15 cellular contexts compared by ENCODE assay signal in genomic region chr12:68495666-68496065, GRCh38.
DNase-seq lines count a peak whose midpoint lies in the region; ATAC-seq, FAIRE-seq and TF ChIP-seq lines count a peak whose summit lies in the region.
"Had no signal": no experiment of that assay in that cellular context is flagged by ENCODE, and none has a peak within 500 bp of the region (broad histone marks: within the 10 kb centered on the region; RNA-seq: fewer than 3 reads in every experiment).

No MANE protein-coding gene starts in this region.

- TF ChIP-seq CTCF in HFFc6 (IDR thresholded peaks at IDR 0.05) (no peak), endothelial cell of umbilical vein (IDR thresholded peaks at IDR 0.05; ENCODE audit: extremely low read depth in 1 of 2, insufficient read depth in 1 of 2, low read depth in 1 of 2, low read length in 2 of 2) (no peak), RWPE1 (conservative IDR thresholded peaks at IDR 0.05; ENCODE audit: low read depth) (no peak)

- H3K4me3 Mint-ChIP-seq in HFFc6: no peak overlapping the region

- 0 out of 2 replicates have a peak overlapping the region, but pooled peaks have one; percentile 37 for H3K27ac Mint-ChIP-seq in HFFc6

- H3K4me1 ChIP-seq in endothelial cell of umbilical vein (ENCODE audit: control insufficient read depth, extremely low read depth, insufficient read depth, low read length): peaks cover 7% of the 10 kb centered on the region
- H3K4me1 ChIP-seq: right lobe of liver, upper lobe of left lung had no signal

- 0 out of 2 replicates have a peak, but pooled peaks cover under 1% of the 10 kb centered on the region for H3K36me3 Mint-ChIP-seq in HFFc6 (ENCODE audit: low read depth)

- no peaks in the 10 kb centered on the region for H3K9me1 ChIP-seq in endothelial cell of umbilical vein (replicated peaks; ENCODE audit: control insufficient read depth, extremely low read depth, insufficient read depth, low read length)

- peak overlapping the region; percentile 21 for H2AFZ ChIP-seq in endothelial cell of umbilical vein (ENCODE audit: low read depth, low read length)

- H4K20me1 ChIP-seq in endothelial cell of umbilical vein (replicated peaks; ENCODE audit: control insufficient read depth, extremely low read depth, insufficient read depth, low read length): no peaks in the 10 kb centered on the region

- intact Hi-C loops in endothelial cell of umbilical vein (cut with micrococcal nuclease): loop anchor here (1.0 kb wide), 1 partner anchor 26 kb away; no protein-coding TSS in a partner anchor

- no peaks in the 10 kb centered on the region for H3K36me3 ChIP-seq in endothelial cell of umbilical vein (ENCODE audit: control insufficient read depth in 2 of 2, extremely low read depth in 1 of 2, insufficient read depth in 2 of 2, low read length in 2 of 2)
- H3K36me3 ChIP-seq: right lobe of liver, SJSA1, upper lobe of left lung had no signal

- CTCF ChIA-PET in endothelial cell of umbilical vein (lab: Charles Lee): interaction anchor here (1.0 kb wide), 1 partner anchor 20 kb away, joined by 3 read pairs; no protein-coding TSS in a partner anchor
- CTCF ChIA-PET in RWPE1 (lab: Yijun Ruan, JAX): interaction anchor here (0.7 to 1.1 kb wide), 2 partner anchors 15 to 53 kb away, joined by 3 read pairs; no protein-coding TSS in a partner anchor

- BruUV-seq in endothelial cell of umbilical vein (replicated peaks; lab: Mats Ljungman, UMichigan): no TSS peak

- dilution Hi-C loops in endothelial cell of umbilical vein (cut with MboI; ENCODE audit: extremely low pct_ligation_motif_present, low sequenced_read_pairs): no loop called here

- no peaks in the 10 kb centered on the region for H3K79me2 ChIP-seq in endothelial cell of umbilical vein (ENCODE audit: control insufficient read depth, insufficient read depth, low read length)

- peak overlapping the region; percentile 39 for H3K4me2 ChIP-seq in endothelial cell of umbilical vein (ENCODE audit: insufficient read depth, low read length)
- H3K4me2 ChIP-seq: A549 had no signal

- POLR2A ChIA-PET in endothelial cell of umbilical vein (lab: Charles Lee) (no interaction called here), RWPE1 (lab: Yijun Ruan, JAX; ENCODE audit: low non-redundant PET) (no interaction called here)

- no peak for TF ChIP-seq POLR2A in endothelial cell of umbilical vein (IDR thresholded peaks at IDR 0.05; ENCODE audit: low read depth, low read length)

- H3K4me1 Mint-ChIP-seq in HFFc6 (ENCODE audit: low read depth): peaks cover 48% of the 10 kb centered on the region

- peaks cover 0 to 11% of the 10 kb centered on the region in 2 experiments for H3K27me3 ChIP-seq in endothelial cell of umbilical vein (ENCODE audit: control insufficient read depth in 2 of 2, insufficient read depth in 2 of 2, low read length in 2 of 2)
- H3K27me3 ChIP-seq: right lobe of liver, SJSA1, upper lobe of left lung had no signal

- DNase-seq in A172 (ENCODE audit: low spot score) (peak; percentile 54), HFFc6 (peak; percentile 52), endothelial cell of umbilical vein (ENCODE audit: low read depth, low spot score) (peak; percentile 73), myocyte (ENCODE audit: low read depth) (peak; percentile 35), occipital lobe (lab: John Stamatoyannopoulos, UW) (no peak), Kasumi-1 (lab: John Stamatoyannopoulos, UW) (no peak), RWPE1 (ENCODE audit: low spot score) (no peak)
- DNase-seq: amygdala, NCI-H1694, NCI-H774, right lobe of liver, upper lobe of left lung had no signal

- no peak for ATAC-seq in GM18520 (IDR thresholded peaks at IDR 0.05; ENCODE audit: unreplicated experiment)
- ATAC-seq: A549 had no signal

- no peak overlapping the region for H3K27ac ChIP-seq in endothelial cell of umbilical vein (ENCODE audit: insufficient read depth, low read depth, low read length)
- H3K27ac ChIP-seq in RWPE1: no peak overlapping the region
- H3K27ac ChIP-seq: A549, right lobe of liver, SJSA1, upper lobe of left lung had no signal

- H3K4me3 ChIP-seq in endothelial cell of umbilical vein (replicated peaks in 1 of 3; ENCODE audit: insufficient read depth in 1 of 3, low read depth in 1 of 3, low read length in 3 of 3): no peak overlapping the region
- H3K4me3 ChIP-seq: A549, right lobe of liver, SJSA1, upper lobe of left lung had no signal

- no peaks in the 10 kb centered on the region for H3K9me3 ChIP-seq in endothelial cell of umbilical vein (replicated peaks; ENCODE audit: control insufficient read depth, insufficient read depth, low read length)
- H3K9me3 ChIP-seq: A549, right lobe of liver, SJSA1, upper lobe of left lung had no signal

- no peak overlapping the region for H3K9ac ChIP-seq in endothelial cell of umbilical vein (replicated peaks; ENCODE audit: extremely low read depth, insufficient read depth, low read length)

- no peaks in the 10 kb centered on the region; the same call in 1 of the 2 replicates for H3K27me3 Mint-ChIP-seq in HFFc6 (ENCODE audit: insufficient read depth)

- no peaks in the 10 kb centered on the region for H3K9me3 Mint-ChIP-seq in HFFc6

- FAIRE-seq in endothelial cell of umbilical vein (lab: Jason Lieb, UNC): peak; percentile 52
- FAIRE-seq: A549 had no signal

TF ChIP-seq in endothelial cell of umbilical vein, 7 proteins besides CTCF, POLR2A, EP300 and RAD21:
- TF ChIP-seq POLR2AphosphoS5 (IDR thresholded peaks at IDR 0.05; ENCODE audit: insufficient read depth, low read depth, low read length): no peak
- no peak for TF ChIP-seq JUN (IDR thresholded peaks at IDR 0.05; ENCODE audit: borderline replicate concordance, insufficient read depth, insufficient read length, low read depth)
- TF ChIP-seq GATA2 (IDR thresholded peaks at IDR 0.05; ENCODE audit: insufficient read depth, insufficient read length, low read depth, low read length): no peak
- TF ChIP-seq MYC (IDR thresholded peaks at IDR 0.05; ENCODE audit: low read depth, low read length): no peak
- no peak for TF ChIP-seq EZH2 (IDR thresholded peaks at IDR 0.05; ENCODE audit: borderline replicate concordance, low read depth, low read length, severe bottlenecking)
- no peak for TF ChIP-seq MAX (IDR thresholded peaks at IDR 0.05; ENCODE audit: insufficient read depth, insufficient read length)
- TF ChIP-seq FOS (IDR thresholded peaks at IDR 0.05; ENCODE audit: borderline replicate concordance, insufficient read depth, low read length): no peak

Comparison
In these comparisons a context has a peak if more than half of its experiments do, and no peak if none do; other contexts are left out.
1. DNase-seq: peak in A172 (single experiment), HFFc6 (single experiment), endothelial cell of umbilical vein (single experiment) and myocyte (single experiment); none in occipital lobe (single experiment), Kasumi-1 (0 of 2) and RWPE1 (single experiment).